ENCODE assay signal across 1 cellular context in the genomic region with DNA sequence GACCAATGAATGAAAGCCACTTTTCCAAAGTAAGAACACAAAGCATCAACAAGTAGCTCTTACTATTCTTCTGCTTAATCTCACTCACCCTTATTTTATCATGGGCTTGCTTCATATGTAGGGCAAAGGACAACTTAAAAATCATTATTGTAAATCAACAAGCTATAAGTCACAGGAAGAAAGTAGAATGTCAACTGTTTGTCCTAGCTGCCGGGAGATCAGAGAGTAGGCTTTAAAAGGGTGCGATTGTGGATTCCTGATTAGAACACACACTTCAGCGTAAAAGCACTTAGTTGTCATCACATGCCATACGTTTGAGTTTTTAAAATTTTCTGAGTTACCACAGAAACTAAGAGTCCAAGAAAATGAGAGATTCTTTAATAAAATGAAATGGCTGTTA.
TF ChIP-seq lines count a peak whose summit lies in the region.

No MANE protein-coding gene starts in this region.

TF ChIP-seq in IMR-90, 13 proteins besides CTCF, POLR2A, EP300 and RAD21:
- TF ChIP-seq CEBPB (IDR thresholded peaks at IDR 0.05; ENCODE audit: low read depth, low read length) (no peak), MAFK (IDR thresholded peaks at IDR 0.05; ENCODE audit: low read depth, low read length) (no peak), NFE2L2 (IDR thresholded peaks at IDR 0.05; ENCODE audit: low read depth, low read length) (no peak), CHD1 (IDR thresholded peaks at IDR 0.05; ENCODE audit: low read depth, low read length) (no peak)
- TF ChIP-seq, protein P1, sequence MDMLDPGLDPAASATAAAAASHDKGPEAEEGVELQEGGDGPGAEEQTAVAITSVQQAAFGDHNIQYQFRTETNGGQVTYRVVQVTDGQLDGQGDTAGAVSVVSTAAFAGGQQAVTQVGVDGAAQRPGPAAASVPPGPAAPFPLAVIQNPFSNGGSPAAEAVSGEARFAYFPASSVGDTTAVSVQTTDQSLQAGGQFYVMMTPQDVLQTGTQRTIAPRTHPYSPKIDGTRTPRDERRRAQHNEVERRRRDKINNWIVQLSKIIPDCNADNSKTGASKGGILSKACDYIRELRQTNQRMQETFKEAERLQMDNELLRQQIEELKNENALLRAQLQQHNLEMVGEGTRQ (IDR thresholded peaks at IDR 0.05; ENCODE audit: low read depth, low read length): no peak
